Comparison of ENCODE assay signal across 26 cellular contexts in the genomic region with DNA sequence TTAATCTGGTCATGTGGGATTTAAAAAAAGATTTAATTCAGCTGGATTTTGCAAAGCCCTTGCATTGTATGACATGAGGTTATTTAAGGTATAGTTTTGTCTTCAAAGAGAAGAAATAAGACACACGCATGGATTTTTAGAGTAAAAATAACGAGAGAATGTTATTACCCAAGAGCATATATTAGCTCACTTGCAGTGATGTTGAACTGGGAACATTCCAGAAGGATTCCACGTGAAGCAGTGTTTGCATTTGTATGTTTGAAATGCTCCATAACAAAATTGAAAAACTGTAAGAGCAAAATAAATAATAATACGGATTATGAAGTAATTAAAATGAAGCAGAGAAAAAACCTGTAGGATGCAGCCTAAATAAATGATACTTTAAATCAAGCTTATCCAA.
DNase-seq lines count a peak whose midpoint lies in the region; ATAC-seq, FAIRE-seq and TF ChIP-seq lines count a peak whose summit lies in the region.
"Had no signal": no experiment of that assay in that cellular context is flagged by ENCODE, and none has a peak within 500 bp of the region (broad histone marks: within the 10 kb centered on the region; RNA-seq: fewer than 3 reads in every experiment).

No MANE protein-coding gene starts in this region.

- CTCF ChIA-PET in K562 (lab: Yijun Ruan, JAX; ENCODE audit: low intra/inter-chr PET ratio): no interaction called here
- CTCF ChIA-PET in CD4-positive, alpha-beta T cell (lab: Charles Lee): interaction anchor here (0.6 kb wide), 1 partner anchor 14 kb away, joined by 3 read pairs; no protein-coding TSS in a partner anchor

- 56% methylated on average over 4 of the region's 4 CpGs for WGBS in K562 (ENCODE audit: insufficient coverage, low coverage, missing lambda C conversion rate)
- 62% methylated on average over 4 of the region's 4 CpGs for WGBS in hepatocyte (ENCODE audit: low lambda C conversion rate, missing lambda C conversion rate)
- 61% methylated on average over 4 of the region's 4 CpGs for WGBS in smooth muscle cell (ENCODE audit: low lambda C conversion rate)

- FAIRE-seq in K562 (lab: Jason Lieb, UNC): no peak

- no peak for TF ChIP-seq EP300 in K562 (IDR thresholded peaks at IDR 0.05; ENCODE audit: low read length)

- no peaks in the 10 kb centered on the region for H3K9me1 ChIP-seq in K562 (ENCODE audit: control insufficient read depth, insufficient read depth, low read length)

- H3K79me2 ChIP-seq in GM23338 (replicated peaks; ENCODE audit: insufficient read depth) (no peaks in the 10 kb centered on the region), K562 (ENCODE audit: control insufficient read depth, insufficient read depth, low read length) (no peaks in the 10 kb centered on the region), hepatocyte (no peaks in the 10 kb centered on the region), smooth muscle cell (ENCODE audit: low read depth) (no peaks in the 10 kb centered on the region)

- H2AFZ ChIP-seq in GM23338 (peak overlapping the region; percentile 84), K562 (ENCODE audit: low read depth, low read length) (peak overlapping the region; percentile 30; the same call in 1 of the 2 replicates), hepatocyte (no peak overlapping the region), smooth muscle cell (ENCODE audit: low read depth) (peak overlapping the region; percentile 11)

- no peak overlapping the region for H3K27ac ChIP-seq in GM23338 (ENCODE audit: low read depth)
- H3K27ac ChIP-seq in K562 (ENCODE audit: extremely low read depth, low read depth, low read length): no peak overlapping the region
- peak overlapping the region; percentile 26 for H3K27ac ChIP-seq in hepatocyte
- peak overlapping the region; percentile 84 for H3K27ac ChIP-seq in smooth muscle cell (ENCODE audit: low read depth)
- H3K27ac ChIP-seq in CD4-positive, alpha-beta T cell (ENCODE audit: low read depth, low read length): no peak overlapping the region

- TF ChIP-seq CTCF in GM23338 (conservative IDR thresholded peaks at IDR 0.05; ENCODE audit: low read depth in 2 of 2) (no peak), K562 (IDR thresholded peaks at IDR 0.05 in 2 of 3, conservative IDR thresholded peaks at IDR 0.05 in 1 of 3; ENCODE audit: insufficient read depth in 2 of 3, low read depth in 1 of 3, low read length in 3 of 3) (no peak), hepatocyte (IDR thresholded peaks at IDR 0.05; ENCODE audit: poor library complexity) (no peak), smooth muscle cell (IDR thresholded peaks at IDR 0.05; ENCODE audit: borderline replicate concordance, insufficient read depth, poor library complexity, severe bottlenecking) (no peak)
- no peak for TF ChIP-seq CTCF in CD4-positive, alpha-beta T cell (IDR thresholded peaks at IDR 0.05)

- H3K9ac ChIP-seq in K562 (ENCODE audit: insufficient read depth in 1 of 2, low read depth in 2 of 2, low read length in 2 of 2) (no peak overlapping the region), smooth muscle cell (ENCODE audit: low read depth) (peak overlapping the region; percentile 34)

- no peak for TF ChIP-seq RAD21 in K562 (CRISPR knock-in tag; conservative IDR thresholded peaks at IDR 0.05 in 1 of 2, IDR thresholded peaks at IDR 0.05 in 1 of 2)

- no peak overlapping the region for H3K27ac Mint-ChIP-seq in GM23338
- H3K27ac Mint-ChIP-seq in CD4-positive, alpha-beta T cell: no peak overlapping the region
- H3K27ac Mint-ChIP-seq: activated CD4-positive, alpha-beta memory T cell treated with anti-CD3 and anti-CD28 coated beads, Interleukin-2, amount 10 ng/mL, durations not matched to agents 7 days and 5 days; memory B cell had no signal

- no peak overlapping the region for H3K4me2 ChIP-seq in GM23338
- H3K4me2 ChIP-seq in K562 (ENCODE audit: insufficient read depth, low read length): no peak overlapping the region
- peak overlapping the region; percentile 26 for H3K4me2 ChIP-seq in hepatocyte
- H3K4me2 ChIP-seq in smooth muscle cell: peak overlapping the region; percentile 69

- no peaks in the 10 kb centered on the region for H3K36me3 Mint-ChIP-seq in GM23338 (ENCODE audit: low read depth)
- no peaks in the 10 kb centered on the region for H3K36me3 Mint-ChIP-seq in CD4-positive, alpha-beta T cell (ENCODE audit: low read depth)
- H3K36me3 Mint-ChIP-seq: brain, memory B cell had no signal

- no peak overlapping the region for H3K4me3 ChIP-seq in GM23338
- H3K4me3 ChIP-seq in K562: no peak overlapping the region
- no peak overlapping the region for H3K4me3 ChIP-seq in hepatocyte
- no peak overlapping the region for H3K4me3 ChIP-seq in smooth muscle cell
- H3K4me3 ChIP-seq: adrenal gland, sigmoid colon, stomach, tibial nerve had no signal

- no peaks in the 10 kb centered on the region for H3K9me3 Mint-ChIP-seq in GM23338
- no peaks in the 10 kb centered on the region for H3K9me3 Mint-ChIP-seq in CD4-positive, alpha-beta T cell
- H3K9me3 Mint-ChIP-seq: activated CD4-positive, alpha-beta memory T cell treated with anti-CD3 and anti-CD28 coated beads, Interleukin-2, amount 10 ng/mL, durations not matched to agents 7 days and 5 days had no signal

- BruUV-seq in K562 (replicated peaks; lab: Mats Ljungman, UMichigan): no TSS peak

- peaks cover 8% of the 10 kb centered on the region; the same call in 2 of the 3 replicates for H3K4me1 Mint-ChIP-seq in GM23338
- H3K4me1 Mint-ChIP-seq in CD4-positive, alpha-beta T cell (ENCODE audit: low read depth): no peaks in the 10 kb centered on the region
- H3K4me1 Mint-ChIP-seq: activated CD4-positive, alpha-beta memory T cell treated with anti-CD3 and anti-CD28 coated beads, Interleukin-2, amount 10 ng/mL, durations not matched to agents 7 days and 5 days; memory B cell had no signal

- in situ Hi-C loops in K562 (cut with MboI): no loop called here

- peaks cover 3% of the 10 kb centered on the region for H3K4me1 ChIP-seq in GM23338 (ENCODE audit: insufficient read depth)
- H3K4me1 ChIP-seq in K562 (replicated peaks in 1 of 2; ENCODE audit: control insufficient read depth in 2 of 2, insufficient read depth in 2 of 2, low read length in 2 of 2): peaks cover 0 to 3% of the 10 kb centered on the region in 2 experiments; a peak in 1 of 5 replicates
- H3K4me1 ChIP-seq in hepatocyte (ENCODE audit: insufficient read depth): peaks cover 32% of the 10 kb centered on the region
- peaks cover 31% of the 10 kb centered on the region for H3K4me1 ChIP-seq in smooth muscle cell (ENCODE audit: low read depth)
- H3K4me1 ChIP-seq: tibial nerve had no signal

- H3K9me3 ChIP-seq in K562 (replicated peaks; ENCODE audit: control insufficient read depth, insufficient read depth, low read depth, low read length) (no peaks in the 10 kb centered on the region), hepatocyte (ENCODE audit: low read depth) (no peaks in the 10 kb centered on the region), smooth muscle cell (replicated peaks; ENCODE audit: low read depth) (no peaks in the 10 kb centered on the region)
- H3K9me3 ChIP-seq in CD4-positive, alpha-beta T cell (ENCODE audit: control insufficient read depth, low read length): no peaks in the 10 kb centered on the region
- H3K9me3 ChIP-seq: adrenal gland, sigmoid colon, stomach, tibial nerve had no signal

- H3F3A ChIP-seq in GM23338 (replicated peaks; ENCODE audit: low read depth): no peaks in the 10 kb centered on the region
- peaks cover 23% of the 10 kb centered on the region for H3F3A ChIP-seq in smooth muscle cell (ENCODE audit: low read depth)

- intact Hi-C loops in K562 (cut with micrococcal nuclease): no loop called here
- intact Hi-C loops in CD4-positive, alpha-beta T cell (cut with DNase I, micrococcal nuclease): no loop called here

- H3K36me3 ChIP-seq in GM23338 (ENCODE audit: insufficient read depth) (no peaks in the 10 kb centered on the region), K562 (ENCODE audit: control insufficient read depth, insufficient read depth, low read length) (no peaks in the 10 kb centered on the region), hepatocyte (replicated peaks; ENCODE audit: insufficient read depth, low read depth) (no peaks in the 10 kb centered on the region), smooth muscle cell (ENCODE audit: low read depth) (no peaks in the 10 kb centered on the region)
- H3K36me3 ChIP-seq: adrenal gland, sigmoid colon, stomach, tibial nerve had no signal

- no peaks in the 10 kb centered on the region for H3K9me2 ChIP-seq in GM23338 (ENCODE audit: insufficient read depth)
- H3K9me2 ChIP-seq in hepatocyte (replicated peaks; ENCODE audit: insufficient read depth): no peaks in the 10 kb centered on the region

- ATAC-seq in GM23338 (no peak), K562 (no peak), GM18870 (IDR thresholded peaks at IDR 0.05; ENCODE audit: unreplicated experiment) (no peak)
- ATAC-seq in CD4-positive, alpha-beta T cell (ENCODE audit: poor library complexity): no peak
- ATAC-seq: HepG2, Panc1 had no signal

- no peaks in the 10 kb centered on the region for H4K20me1 ChIP-seq in GM23338 (replicated peaks; ENCODE audit: insufficient read depth)
- no peaks in the 10 kb centered on the region for H4K20me1 ChIP-seq in K562 (replicated peaks; ENCODE audit: control insufficient read depth, insufficient read depth, low read length)
- H4K20me1 ChIP-seq in hepatocyte (ENCODE audit: insufficient read depth, poor library complexity, severe bottlenecking): no peaks in the 10 kb centered on the region
- H4K20me1 ChIP-seq in smooth muscle cell (ENCODE audit: low read depth): no peaks in the 10 kb centered on the region

- peaks cover 2% of the 10 kb centered on the region for H3K27me3 Mint-ChIP-seq in GM23338 (ENCODE audit: insufficient read depth, low read depth, poor library complexity)
- H3K27me3 Mint-ChIP-seq in CD4-positive, alpha-beta T cell: peaks cover 11% of the 10 kb centered on the region

- no peaks in the 10 kb centered on the region for H3K27me3 ChIP-seq in GM23338 (ENCODE audit: insufficient read depth)
- H3K27me3 ChIP-seq in K562 (ENCODE audit: control insufficient read depth in 2 of 2, insufficient read depth in 2 of 2, low read length in 2 of 2): no peaks in the 10 kb centered on the region
- H3K27me3 ChIP-seq in hepatocyte: no peaks in the 10 kb centered on the region
- no peaks in the 10 kb centered on the region for H3K27me3 ChIP-seq in smooth muscle cell (ENCODE audit: low read depth)
- no peaks in the 10 kb centered on the region for H3K27me3 ChIP-seq in CD4-positive, alpha-beta T cell (ENCODE audit: control insufficient read depth, insufficient read depth, low read length)
- H3K27me3 ChIP-seq: adrenal gland, sigmoid colon, stomach, tibial nerve had no signal

- no peak for TF ChIP-seq POLR2A in K562 (conservative IDR thresholded peaks at IDR 0.05)

- DNase-seq in GM23338 (ENCODE audit: low spot score) (no peak), K562 (ENCODE audit: extremely low read depth in 1 of 4, low spot score in 3 of 4) (no peak), hepatocyte (ENCODE audit: low spot score) (no peak), smooth muscle cell (lab: John Stamatoyannopoulos, UW; ENCODE audit: unreplicated experiment) (no peak)
- no peak for DNase-seq in CD4-positive, alpha-beta T cell
- no peak for DNase-seq in activated naive CD4-positive, alpha-beta T cell treated with anti-CD3 and anti-CD28 coated beads, Interleukin-2, amount 50 U/mL, for 16 hours
- DNase-seq: activated CD4-positive, alpha-beta memory T cell treated with anti-CD3 and anti-CD28 coated beads, Interleukin-2, amount 10 ng/mL, durations not matched to agents 7 days and 5 days; activated CD8-positive, alpha-beta memory T cell treated with anti-CD3 and anti-CD28 coated beads, Interleukin-2, amount 50 U/mL, for 4 hours; activated naive CD4-positive, alpha-beta T cell treated with Interleukin-2 at 50 U/mL for 16 hours; C1 segment of cervical spinal cord; COR-L47; DMS53; effector CD4-positive, alpha-beta T cell; head of caudate nucleus; NCI-H748 treated with DMSO at 0.1 percent for 48 hours; SHP77 treated with DMSO at 0.1 percent for 48 hours; sigmoid colon; stimulated activated CD4-positive, alpha-beta T cell treated with anti-CD3 and anti-CD28 coated beads, Interleukin-4, amount 100 ng/mL, for 1 hour; stomach had no signal

- H3K4me3 Mint-ChIP-seq in GM23338: no peak overlapping the region
- H3K4me3 Mint-ChIP-seq in CD4-positive, alpha-beta T cell: no peak overlapping the region
- H3K4me3 Mint-ChIP-seq: activated CD4-positive, alpha-beta memory T cell treated with anti-CD3 and anti-CD28 coated beads, Interleukin-2, amount 10 ng/mL, durations not matched to agents 7 days and 5 days; memory B cell had no signal

- POLR2A ChIA-PET in K562 (lab: Yijun Ruan, JAX): no interaction called here
- POLR2A ChIA-PET in CD4-positive, alpha-beta T cell (lab: Charles Lee): no interaction called here

Comparison
In these comparisons a context has a peak if more than half of its experiments do, and no peak if none do; other contexts are left out.
1. H3K27ac ChIP-seq: peak in hepatocyte (single experiment) and smooth muscle cell (single experiment); none in GM23338 (single experiment), K562 (single experiment) and CD4-positive, alpha-beta T cell (single experiment).
2. H3K4me2 ChIP-seq: peak in hepatocyte (single experiment) and smooth muscle cell (single experiment); none in GM23338 (single experiment) and K562 (single experiment).